ENCODE assay signal across 16 cellular contexts in genomic region chr6:43101497-43101896, GRCh38. TPM values are rescaled to one million over a fixed set of nuclear protein-coding genes. Genes with fewer than 3 reads are reported as not detected.
DNase-seq lines count a peak whose midpoint lies in the region; ATAC-seq, FAIRE-seq and TF ChIP-seq lines count a peak whose summit lies in the region.
"Had no signal": no experiment of that assay in that cellular context is flagged by ENCODE, and none has a peak within 500 bp of the region (broad histone marks: within the 10 kb centered on the region; RNA-seq: fewer than 3 reads in every experiment).

No MANE protein-coding gene starts in this region.

- H3K36me3 Mint-ChIP-seq in nephron (ENCODE audit: low read depth): peaks cover 13% of the 10 kb centered on the region
- no peaks in the 10 kb centered on the region for H3K36me3 Mint-ChIP-seq in Calu3 (ENCODE audit: insufficient read depth, unreplicated experiment)
- H3K36me3 Mint-ChIP-seq: CD4-positive, alpha-beta memory T cell had no signal

- DNase-seq in HepG2 (ENCODE audit: low spot score): no peak
- no peak for DNase-seq in right lobe of liver
- DNase-seq in NCI-H1694 treated with DMSO at 0.1 percent for 48 hours (lab: John Stamatoyannopoulos, UW): peak; percentile 40
- DNase-seq in cerebellum (ENCODE audit: low spot score): peak; percentile 52
- no peak for DNase-seq in NOMO-1 treated with dmso at 0.1 percent for 144 hours (lab: John Stamatoyannopoulos, UW; ENCODE audit: unreplicated experiment)
- DNase-seq in Calu3: no peak
- DNase-seq in foreskin melanocyte: no peak
- DNase-seq: BE2C; CD4-positive, alpha-beta memory T cell; DMS53; H7 had no signal

- H3K27ac Mint-ChIP-seq in nephron (peak overlapping the region; percentile 54 to 72 (median 55)), Calu3 (ENCODE audit: unreplicated experiment) (no peak overlapping the region)
- H3K27ac Mint-ChIP-seq: CD4-positive, alpha-beta memory T cell had no signal

- H3K4me3 ChIP-seq in HepG2 (replicated peaks in 1 of 3; ENCODE audit: insufficient read depth in 1 of 3, low read depth in 2 of 3, low read length in 3 of 3): no peak overlapping the region
- no peak overlapping the region for H3K4me3 ChIP-seq in right lobe of liver
- H3K4me3 ChIP-seq: GM12878 had no signal

- no peak for TF ChIP-seq POLR2A in HepG2 (IDR thresholded peaks at IDR 0.05; ENCODE audit: insufficient read depth in 1 of 2, low read depth in 2 of 2, low read length in 2 of 2)
- no peak for TF ChIP-seq POLR2A in right lobe of liver (IDR thresholded peaks at IDR 0.05)

- BruUV-seq in HepG2 (replicated peaks; lab: Mats Ljungman, UMichigan): no TSS peak
- BruUV-seq in Calu3 (replicated peaks; lab: Mats Ljungman, UMichigan): no TSS peak

- H3K4me1 ChIP-seq in HepG2 (ENCODE audit: insufficient read depth, low read length) (peaks cover 29% of the 10 kb centered on the region), right lobe of liver (no peaks in the 10 kb centered on the region)

- intact Hi-C loops in HepG2 (cut with micrococcal nuclease; ENCODE audit: unreplicated experiment): no loop called here
- intact Hi-C loops in right lobe of liver (cut with DNase I): no loop called here
- intact Hi-C loops in Calu3 (cut with micrococcal nuclease; ENCODE audit: unreplicated experiment): no loop called here

- TF ChIP-seq EP300 in HepG2 (IDR thresholded peaks at IDR 0.05; ENCODE audit: low read depth in 2 of 2, low read length in 2 of 2): no peak
- TF ChIP-seq EP300 in HepG2 (CRISPR knock-in tag; IDR thresholded peaks at IDR 0.05; ENCODE audit: borderline replicate concordance): no peak

- H3K27me3 ChIP-seq in HepG2 (ENCODE audit: control insufficient read depth in 1 of 2, insufficient read depth in 2 of 2, low read length in 2 of 2): no peaks in the 10 kb centered on the region; a peak in 1 of 5 replicates
- H3K27me3 ChIP-seq in right lobe of liver: no peaks in the 10 kb centered on the region
- H3K27me3 ChIP-seq: BE2C had no signal

- ATAC-seq in HepG2 (no peak), right lobe of liver (no peak)
- ATAC-seq: GM12878 had no signal

- TF ChIP-seq CTCF in HepG2 (CRISPR knock-in tag; IDR thresholded peaks at IDR 0.05): no peak
- TF ChIP-seq CTCF in right lobe of liver (IDR thresholded peaks at IDR 0.05): no peak
- no peak for TF ChIP-seq CTCF in nephron (IDR thresholded peaks at IDR 0.05; ENCODE audit: unreplicated experiment in 3 of 3)
- TF ChIP-seq CTCF in Calu3 (IDR thresholded peaks at IDR 0.05; ENCODE audit: unreplicated experiment): no peak

- no peak overlapping the region for H3K4me2 ChIP-seq in HepG2 (ENCODE audit: low read depth, low read length)

- no peak for FAIRE-seq in HepG2 (lab: Jason Lieb, UNC)
- FAIRE-seq: D721Med, GM12878, GM18507 had no signal

- H2AFZ ChIP-seq in HepG2 (ENCODE audit: low read length): no peak overlapping the region

- in situ Hi-C loops in HepG2 (cut with HindIII; ENCODE audit: extremely low pct_ligation_motif_present, low pct_unique_long_range_greater_than_20kb): no loop called here

- H3K9me3 ChIP-seq in HepG2 (ENCODE audit: low read length): no peaks in the 10 kb centered on the region
- H3K9me3 ChIP-seq in right lobe of liver: no peaks in the 10 kb centered on the region
- H3K9me3 ChIP-seq: BE2C had no signal

- no peaks in the 10 kb centered on the region for H3K27me3 Mint-ChIP-seq in nephron (ENCODE audit: low read depth)
- H3K27me3 Mint-ChIP-seq in Calu3 (ENCODE audit: unreplicated experiment): no peaks in the 10 kb centered on the region
- H3K27me3 Mint-ChIP-seq: CD4-positive, alpha-beta memory T cell had no signal

- H3K36me3 ChIP-seq in HepG2 (replicated peaks in 1 of 2; ENCODE audit: control insufficient read depth in 1 of 2, insufficient read depth in 2 of 2, low read length in 2 of 2): no peaks in the 10 kb centered on the region
- no peaks in the 10 kb centered on the region for H3K36me3 ChIP-seq in right lobe of liver
- H3K36me3 ChIP-seq: BE2C had no signal

- no peak for TF ChIP-seq RAD21 in HepG2 (CRISPR knock-in tag; IDR thresholded peaks at IDR 0.05)

- H3K9me3 Mint-ChIP-seq in nephron: no peaks in the 10 kb centered on the region
- H3K9me3 Mint-ChIP-seq in Calu3 (ENCODE audit: low read depth, unreplicated experiment): no peaks in the 10 kb centered on the region
- H3K9me3 Mint-ChIP-seq: CD4-positive, alpha-beta memory T cell had no signal

- CTCF ChIA-PET in HepG2 (lab: Yijun Ruan, JAX; ENCODE audit: low intra/inter-chr PET ratio, low total read pairs): no interaction called here
- CTCF ChIA-PET in Calu3 (lab: Charles Lee): interaction anchor here (0.6 to 0.7 kb wide), 2 partner anchors 12 to 107 kb away, joined by 3 to 10 read pairs; no protein-coding TSS in a partner anchor

- H3K4me3 Mint-ChIP-seq in nephron: no peak overlapping the region
- H3K4me3 Mint-ChIP-seq in Calu3 (ENCODE audit: low read depth, unreplicated experiment): no peak overlapping the region
- H3K4me3 Mint-ChIP-seq: CD4-positive, alpha-beta memory T cell had no signal

- H3K27ac ChIP-seq in HepG2 (ENCODE audit: extremely low read length, insufficient read depth, low read length) (no peak overlapping the region), right lobe of liver (no peak overlapping the region)
- H3K27ac ChIP-seq: C4-2B had no signal

- POLR2A ChIA-PET in HepG2 (lab: Yijun Ruan, JAX): interaction anchor here (1.3 kb wide), 2 partner anchors 12 to 41 kb away, joined by 3 read pairs; no protein-coding TSS in a partner anchor

- no peak overlapping the region for H3K9ac ChIP-seq in HepG2 (ENCODE audit: insufficient read depth, low read depth, low read length)

- H3K79me2 ChIP-seq in HepG2 (ENCODE audit: insufficient read depth, low read length): peaks cover 63% of the 10 kb centered on the region

- peaks cover 31% of the 10 kb centered on the region for H3K4me1 Mint-ChIP-seq in nephron
- H3K4me1 Mint-ChIP-seq in Calu3 (ENCODE audit: low read depth, unreplicated experiment): peaks cover 20% of the 10 kb centered on the region

- 90% methylated on average over 4 of the region's 4 CpGs for WGBS in HepG2 (ENCODE audit: low lambda C conversion rate)
- 53% methylated on average over 2 of the region's 4 CpGs for WGBS in right lobe of liver (ENCODE audit: insufficient coverage, low coverage, low lambda C conversion rate, missing lambda C conversion rate)

- H4K20me1 ChIP-seq in HepG2 (ENCODE audit: insufficient read depth, low read length): no peaks in the 10 kb centered on the region

RNA-seq across cellular contexts. Expression of gene PTK7, which starts 25.4 kb away (rescaled TPM):
- 48.5 and 99.8 TPM in 2 replicates for total RNA-seq in HepG2 (2016; rRNA removed; fragmentation: Illumina TruSeq; extraction: Trizol)
- total RNA-seq in HepG2 (2016; cell fraction: cytosol; rRNA removed; fragmentation: Illumina TruSeq; extraction: Trizol; ENCODE audit: low read depth): 16.1 and 17.5 TPM in 2 replicates
- total RNA-seq in HepG2 (2016; cell fraction: insoluble cytoplasmic fraction; rRNA removed; fragmentation: Illumina TruSeq; extraction: Trizol): 42.2 and 99.6 TPM in 2 replicates
- 29.0 and 31.7 TPM in 2 replicates for total RNA-seq in HepG2 (2016; cell fraction: membrane; rRNA removed; fragmentation: Illumina TruSeq; extraction: Trizol)
- total RNA-seq in HepG2 (2016; cell fraction: nucleus; rRNA removed; fragmentation: Illumina TruSeq; extraction: Trizol): 111 and 135 TPM in 2 replicates
- polyA plus RNA-seq in HepG2 (2011; rRNA removed): 98.5 and 116 TPM in 2 replicates
- polyA plus RNA-seq in HepG2 (2011; cell fraction: cytosol; rRNA removed): 75.5 and 97.3 TPM in 2 replicates
- 240 and 289 TPM in 2 replicates for polyA plus RNA-seq in HepG2 (2011; cell fraction: nucleus; rRNA removed)
- polyA plus RNA-seq in HepG2 (2012): 93.9 and 95.7 TPM in 2 replicates
- polyA plus RNA-seq in HepG2 (2016; cell fraction: cytosol; fragmentation: Illumina TruSeq; extraction: Trizol; ENCODE audit: low read depth): 6.8 and 7.3 TPM in 2 replicates
- 34.4 and 38.1 TPM in 2 replicates for polyA plus RNA-seq in HepG2 (2016; cell fraction: insoluble cytoplasmic fraction; fragmentation: Illumina TruSeq; extraction: Trizol; ENCODE audit: low read depth)
- polyA plus RNA-seq in HepG2 (2016; cell fraction: membrane; fragmentation: Illumina TruSeq; extraction: Trizol; ENCODE audit: low read depth): 12.8 and 15.4 TPM in 2 replicates
- 220 and 224 TPM in 2 replicates for polyA plus RNA-seq in HepG2 (2016; cell fraction: nucleus; fragmentation: Illumina TruSeq; extraction: Trizol; ENCODE audit: insufficient read depth, low read depth)
- 0.19 and 231 TPM in 2 replicates for polyA minus RNA-seq in HepG2 (2011; rRNA and poly(A)+ RNA removed; ENCODE audit: low replicate concordance)
- polyA minus RNA-seq in HepG2 (2011; cell fraction: cytosol; rRNA and poly(A)+ RNA removed): 83.9 and 88.1 TPM in 2 replicates
- polyA minus RNA-seq in HepG2 (2011; cell fraction: nucleus; rRNA and poly(A)+ RNA removed): 66.0 and 71.1 TPM in 2 replicates
- 1 to 10 TPM in 3 of 6 experiments, under 1 TPM in 3; 0.55 to 1.8 (median 0.99) TPM for total RNA-seq in right lobe of liver
- 53.7 TPM for total RNA-seq in cerebellum
- total RNA-seq in Calu3 (2022): 49.7 and 66.0 TPM in 2 replicates

RNA-seq across cellular contexts. Expression of gene KLC4, which starts 42.1 kb away (rescaled TPM):
- 45.4 and 45.8 TPM in 2 replicates for total RNA-seq in HepG2 (2016; rRNA removed; fragmentation: Illumina TruSeq; extraction: Trizol)
- 8.5 and 8.8 TPM in 2 replicates for total RNA-seq in HepG2 (2016; cell fraction: cytosol; rRNA removed; fragmentation: Illumina TruSeq; extraction: Trizol; ENCODE audit: low read depth)
- 47.2 and 51.0 TPM in 2 replicates for total RNA-seq in HepG2 (2016; cell fraction: insoluble cytoplasmic fraction; rRNA removed; fragmentation: Illumina TruSeq; extraction: Trizol)
- total RNA-seq in HepG2 (2016; cell fraction: membrane; rRNA removed; fragmentation: Illumina TruSeq; extraction: Trizol): 13.3 and 15.2 TPM in 2 replicates
- total RNA-seq in HepG2 (2016; cell fraction: nucleus; rRNA removed; fragmentation: Illumina TruSeq; extraction: Trizol): 35.8 and 40.4 TPM in 2 replicates
- 70.4 and 89.4 TPM in 2 replicates for polyA plus RNA-seq in HepG2 (2011; rRNA removed)
- polyA plus RNA-seq in HepG2 (2011; cell fraction: cytosol; rRNA removed): 29.9 and 38.2 TPM in 2 replicates
- 249 and 270 TPM in 2 replicates for polyA plus RNA-seq in HepG2 (2011; cell fraction: nucleus; rRNA removed)
- polyA plus RNA-seq in HepG2 (2012): 56.0 and 58.1 TPM in 2 replicates
- 4.5 and 5.4 TPM in 2 replicates for polyA plus RNA-seq in HepG2 (2016; cell fraction: cytosol; fragmentation: Illumina TruSeq; extraction: Trizol; ENCODE audit: low read depth)
- 32.7 and 33.8 TPM in 2 replicates for polyA plus RNA-seq in HepG2 (2016; cell fraction: insoluble cytoplasmic fraction; fragmentation: Illumina TruSeq; extraction: Trizol; ENCODE audit: low read depth)
- 6.9 and 7.6 TPM in 2 replicates for polyA plus RNA-seq in HepG2 (2016; cell fraction: membrane; fragmentation: Illumina TruSeq; extraction: Trizol; ENCODE audit: low read depth)
- 72.9 and 91.6 TPM in 2 replicates for polyA plus RNA-seq in HepG2 (2016; cell fraction: nucleus; fragmentation: Illumina TruSeq; extraction: Trizol; ENCODE audit: insufficient read depth, low read depth)
- polyA minus RNA-seq in HepG2 (2011; rRNA and poly(A)+ RNA removed; ENCODE audit: low replicate concordance): 12.0 and 88.9 TPM in 2 replicates
- 22.5 and 32.4 TPM in 2 replicates for polyA minus RNA-seq in HepG2 (2011; cell fraction: cytosol; rRNA and poly(A)+ RNA removed)
- 64.2 and 74.3 TPM in 2 replicates for polyA minus RNA-seq in HepG2 (2011; cell fraction: nucleus; rRNA and poly(A)+ RNA removed)
- total RNA-seq in right lobe of liver: 100 to 1,000 TPM in 1 of 6 experiments, 10 to 100 TPM in 5; 45.8 to 134 (median 65.0) TPM
- total RNA-seq in cerebellum: 25.1 TPM
- 42.1 and 50.7 TPM in 2 replicates for total RNA-seq in Calu3 (2022)

RNA-seq across cellular contexts. Expression of gene MRPL2, which starts 42.3 kb away (rescaled TPM):
- 56.1 and 56.8 TPM in 2 replicates for total RNA-seq in HepG2 (2016; rRNA removed; fragmentation: Illumina TruSeq; extraction: Trizol)
- total RNA-seq in HepG2 (2016; cell fraction: cytosol; rRNA removed; fragmentation: Illumina TruSeq; extraction: Trizol; ENCODE audit: low read depth): 24.7 and 25.2 TPM in 2 replicates
- 45.8 and 58.5 TPM in 2 replicates for total RNA-seq in HepG2 (2016; cell fraction: insoluble cytoplasmic fraction; rRNA removed; fragmentation: Illumina TruSeq; extraction: Trizol)
- 19.8 and 24.7 TPM in 2 replicates for total RNA-seq in HepG2 (2016; cell fraction: membrane; rRNA removed; fragmentation: Illumina TruSeq; extraction: Trizol)
- total RNA-seq in HepG2 (2016; cell fraction: nucleus; rRNA removed; fragmentation: Illumina TruSeq; extraction: Trizol): 29.3 and 31.1 TPM in 2 replicates
- polyA plus RNA-seq in HepG2 (2011; rRNA removed): 65.6 and 69.9 TPM in 2 replicates
- polyA plus RNA-seq in HepG2 (2011; cell fraction: cytosol; rRNA removed): 54.5 and 71.8 TPM in 2 replicates
- polyA plus RNA-seq in HepG2 (2011; cell fraction: nucleus; rRNA removed): 75.8 and 91.0 TPM in 2 replicates
- polyA plus RNA-seq in HepG2 (2012): 95.2 and 116 TPM in 2 replicates
- 24.0 and 25.5 TPM in 2 replicates for polyA plus RNA-seq in HepG2 (2016; cell fraction: cytosol; fragmentation: Illumina TruSeq; extraction: Trizol; ENCODE audit: low read depth)
- 88.5 and 104 TPM in 2 replicates for polyA plus RNA-seq in HepG2 (2016; cell fraction: insoluble cytoplasmic fraction; fragmentation: Illumina TruSeq; extraction: Trizol; ENCODE audit: low read depth)
- 24.2 and 27.0 TPM in 2 replicates for polyA plus RNA-seq in HepG2 (2016; cell fraction: membrane; fragmentation: Illumina TruSeq; extraction: Trizol; ENCODE audit: low read depth)
- polyA plus RNA-seq in HepG2 (2016; cell fraction: nucleus; fragmentation: Illumina TruSeq; extraction: Trizol; ENCODE audit: insufficient read depth, low read depth): 91.3 and 95.0 TPM in 2 replicates
- polyA minus RNA-seq in HepG2 (2011; rRNA and poly(A)+ RNA removed; ENCODE audit: low replicate concordance): 45.8 and 60.7 TPM in 2 replicates
- 30.5 and 54.2 TPM in 2 replicates for polyA minus RNA-seq in HepG2 (2011; cell fraction: cytosol; rRNA and poly(A)+ RNA removed)
- 18.3 and 19.6 TPM in 2 replicates for polyA minus RNA-seq in HepG2 (2011; cell fraction: nucleus; rRNA and poly(A)+ RNA removed)
- total RNA-seq in right lobe of liver: 10 to 100 TPM; 41.6 to 63.1 (median 60.4) TPM
- 5.6 TPM for total RNA-seq in cerebellum
- 125 and 135 TPM in 2 replicates for total RNA-seq in Calu3 (2022)

RNA-seq across cellular contexts. Expression of gene CUL7, which starts 47.8 kb away (rescaled TPM):
- total RNA-seq in HepG2 (2016; rRNA removed; fragmentation: Illumina TruSeq; extraction: Trizol): 30.7 and 32.0 TPM in 2 replicates
- total RNA-seq in HepG2 (2016; cell fraction: cytosol; rRNA removed; fragmentation: Illumina TruSeq; extraction: Trizol; ENCODE audit: low read depth): 1.6 and 2.2 TPM in 2 replicates
- total RNA-seq in HepG2 (2016; cell fraction: insoluble cytoplasmic fraction; rRNA removed; fragmentation: Illumina TruSeq; extraction: Trizol): 27.3 and 31.2 TPM in 2 replicates
- total RNA-seq in HepG2 (2016; cell fraction: membrane; rRNA removed; fragmentation: Illumina TruSeq; extraction: Trizol): 5.8 and 6.7 TPM in 2 replicates
- total RNA-seq in HepG2 (2016; cell fraction: nucleus; rRNA removed; fragmentation: Illumina TruSeq; extraction: Trizol): 34.6 and 35.9 TPM in 2 replicates
- 60.7 and 79.4 TPM in 2 replicates for polyA plus RNA-seq in HepG2 (2011; rRNA removed)
- polyA plus RNA-seq in HepG2 (2011; cell fraction: cytosol; rRNA removed): 38.0 and 49.6 TPM in 2 replicates
- 221 and 265 TPM in 2 replicates for polyA plus RNA-seq in HepG2 (2011; cell fraction: nucleus; rRNA removed)
- polyA plus RNA-seq in HepG2 (2012): 36.5 and 41.4 TPM in 2 replicates
- polyA plus RNA-seq in HepG2 (2016; cell fraction: cytosol; fragmentation: Illumina TruSeq; extraction: Trizol; ENCODE audit: low read depth): 1.1 and 1.4 TPM in 2 replicates
- polyA plus RNA-seq in HepG2 (2016; cell fraction: insoluble cytoplasmic fraction; fragmentation: Illumina TruSeq; extraction: Trizol; ENCODE audit: low read depth): 16.9 and 21.5 TPM in 2 replicates
- polyA plus RNA-seq in HepG2 (2016; cell fraction: membrane; fragmentation: Illumina TruSeq; extraction: Trizol; ENCODE audit: low read depth): 2.2 and 2.7 TPM in 2 replicates
- 63.7 and 70.4 TPM in 2 replicates for polyA plus RNA-seq in HepG2 (2016; cell fraction: nucleus; fragmentation: Illumina TruSeq; extraction: Trizol; ENCODE audit: insufficient read depth, low read depth)
- polyA minus RNA-seq in HepG2 (2011; rRNA and poly(A)+ RNA removed; ENCODE audit: low replicate concordance): 14.4 and 143 TPM in 2 replicates
- polyA minus RNA-seq in HepG2 (2011; cell fraction: cytosol; rRNA and poly(A)+ RNA removed): 44.5 and 45.5 TPM in 2 replicates
- polyA minus RNA-seq in HepG2 (2011; cell fraction: nucleus; rRNA and poly(A)+ RNA removed): 65.0 and 67.0 TPM in 2 replicates
- total RNA-seq in right lobe of liver: 10 to 100 TPM in 1 of 6 experiments, 1 to 10 TPM in 5; 6.5 to 12.7 (median 8.8) TPM
- total RNA-seq in cerebellum: 14.2 TPM
- 25.5 and 25.9 TPM in 2 replicates for total RNA-seq in Calu3 (2022)

Comparison
In these comparisons a context has a peak if more than half of its experiments do, and no peak if none do; other contexts are left out.
1. RNA of gene PTK7, which starts 25.4 kb away (total RNA-seq): 16.1 to 135 TPM in HepG2, 49.7 to 66.0 TPM in Calu3 and 53.7 TPM in cerebellum (single experiment); 0.55 to 1.8 TPM in right lobe of liver; every median in the first group is over 4 times any median in the second.
2. DNase-seq: peak in NCI-H1694 treated with DMSO at 0.1 percent for 48 hours (single experiment) and cerebellum (single experiment); none in HepG2 (single experiment), right lobe of liver (0 of 3), NOMO-1 treated with dmso at 0.1 percent for 144 hours (single experiment), Calu3 (single experiment) and foreskin melanocyte (single experiment).